In the genomic region with DNA sequence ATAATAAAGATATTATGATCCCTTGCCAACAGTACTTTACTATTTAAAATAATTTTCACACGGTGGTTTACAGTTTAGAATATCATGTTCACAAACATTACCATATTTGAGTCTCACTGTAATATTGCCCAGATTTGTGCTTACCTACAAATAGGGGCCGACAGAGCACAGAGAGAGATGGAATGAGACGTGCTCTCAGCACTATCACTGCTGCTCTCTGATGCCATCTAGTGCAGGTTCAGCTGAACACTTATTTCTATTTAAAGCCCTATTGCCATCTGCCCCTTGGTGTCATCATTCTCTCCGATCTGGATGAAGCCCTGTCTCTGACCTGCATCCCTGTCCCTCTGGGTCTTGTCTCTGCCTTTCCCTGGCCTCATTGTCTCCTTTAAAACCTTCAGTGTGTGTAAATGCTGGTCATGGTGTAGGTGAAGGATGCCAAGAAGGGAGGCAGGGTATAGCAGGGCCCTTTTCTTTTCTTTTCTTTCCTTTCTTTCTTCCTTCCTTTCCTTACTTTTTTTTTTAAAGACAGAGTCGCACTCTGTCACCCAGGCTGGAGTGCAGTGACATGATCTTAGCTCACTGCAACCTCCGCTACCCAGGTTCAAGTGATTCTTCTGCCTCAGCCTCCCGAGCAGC, we compare ENCODE assay signal across 8 cellular contexts. TPM values are rescaled to one million over a fixed set of nuclear protein-coding genes. Genes with fewer than 3 reads are reported as not detected.
DNase-seq lines count a peak whose midpoint lies in the region; ATAC-seq and TF ChIP-seq lines count a peak whose summit lies in the region.

No MANE protein-coding gene starts in this region.

- peak; percentile 48 for DNase-seq in Caki2 (ENCODE audit: low read depth)
- peak; percentile 74 for DNase-seq in NCI-H146 treated with DMSO at 0.1 percent for 48 hours (lab: John Stamatoyannopoulos, UW; ENCODE audit: unreplicated experiment)
- peak; percentile 84 for DNase-seq in SW480 (ENCODE audit: low spot score)
- no peak for DNase-seq in ascending aorta (ENCODE audit: low spot score in 2 of 2)
- DNase-seq in right cardiac atrium: no peak
- DNase-seq in skeletal muscle cell (ENCODE audit: low read depth): peak; percentile 25
- DNase-seq in cortex of kidney (lab: John Stamatoyannopoulos, UW): no peak

- TF ChIP-seq CTCF in ascending aorta (IDR thresholded peaks at IDR 0.05): peak; percentile 80 to 86 (median 82)

- intact Hi-C loops in ascending aorta (cut with DNase I) (loop anchor here (1.0 to 2.0 kb wide), 3 partner anchors 24 to 223 kb away; no protein-coding TSS in a partner anchor), right cardiac atrium (cut with DNase I) (loop anchor here (5.0 to 10.0 kb wide), 4 partner anchors 151 to 223 kb away; no protein-coding TSS in a partner anchor)

- WGBS in right cardiac atrium: 28% methylated on average over 7 of the region's 7 CpGs

- H3K27me3 ChIP-seq in ascending aorta (no peaks in the 10 kb centered on the region), right cardiac atrium (ENCODE audit: control insufficient read depth, insufficient read depth) (no peaks in the 10 kb centered on the region)

- H3K4me1 ChIP-seq in ascending aorta: no peaks in the 10 kb centered on the region
- peaks cover 2% of the 10 kb centered on the region for H3K4me1 ChIP-seq in right cardiac atrium (ENCODE audit: control insufficient read depth, insufficient read depth, low read length)

- H3K9me3 ChIP-seq in ascending aorta (no peaks in the 10 kb centered on the region), right cardiac atrium (ENCODE audit: control insufficient read depth, low read length) (no peaks in the 10 kb centered on the region)

- in situ Hi-C loops in Caki2 (cut with HindIII; ENCODE audit: low pct_unique_long_range_greater_than_20kb, low sequenced_read_pairs): no loop called here

- H3K36me3 ChIP-seq in ascending aorta: no peaks in the 10 kb centered on the region

- peak; percentile 57 for ATAC-seq in GM21737 (IDR thresholded peaks at IDR 0.05; ENCODE audit: unreplicated experiment)
- ATAC-seq in right cardiac atrium: peak; percentile 90

- H3K4me3 ChIP-seq in ascending aorta: peak overlapping the region in 1 of 2 donors; percentile 15
- H3K4me3 ChIP-seq in right cardiac atrium (ENCODE audit: low read length): no peak overlapping the region
- no peak overlapping the region for H3K4me3 ChIP-seq in skeletal muscle cell (ENCODE audit: low read depth, low read length)

- no peak overlapping the region for H3K27ac ChIP-seq in ascending aorta
- no peak overlapping the region for H3K27ac ChIP-seq in right cardiac atrium (ENCODE audit: low read length)

RNA-seq across cellular contexts. Expression of a gene that starts 6.9 kb away (rescaled TPM):
- 8.8 and 33.6 TPM in 2 replicates for total RNA-seq in Caki2 (2014; rRNA removed; shearing (Covaris generic); ENCODE audit: low replicate concordance)
- 29.4 TPM for total RNA-seq in ascending aorta
- total RNA-seq in right cardiac atrium: 10 to 100 TPM; 13.4 to 21.6 (median 14.5) TPM
- polyA plus RNA-seq in right cardiac atrium: 14.7 TPM

RNA-seq across cellular contexts. Expression of a gene that starts 11.1 kb away (rescaled TPM):
- total RNA-seq in Caki2 (2014; rRNA removed; shearing (Covaris generic); ENCODE audit: low replicate concordance): not detected in 2 replicates
- total RNA-seq in ascending aorta: 1.4 TPM
- total RNA-seq in right cardiac atrium: 1 to 10 TPM in 2 of 4 donors, under 1 TPM in 2; 0.53 to 1.2 (median 1.1) TPM
- 2.0 TPM for polyA plus RNA-seq in right cardiac atrium

RNA-seq across cellular contexts. Expression of a gene that starts 16.6 kb away (rescaled TPM):
- total RNA-seq in Caki2 (2014; rRNA removed; shearing (Covaris generic); ENCODE audit: low replicate concordance): 142 and 150 TPM in 2 replicates
- total RNA-seq in ascending aorta (85.3 TPM), right cardiac atrium (100 to 1,000 TPM in 1 of 4 donors, 10 to 100 TPM in 3; 95.0 to 111 (median 98.9) TPM)
- 131 TPM for polyA plus RNA-seq in right cardiac atrium

RNA-seq across cellular contexts. Expression of a gene that starts 28.6 kb away (rescaled TPM):
- not detected in 2 replicates for total RNA-seq in Caki2 (2014; rRNA removed; shearing (Covaris generic); ENCODE audit: low replicate concordance)
- not detected for total RNA-seq in ascending aorta
- not detected for total RNA-seq in right cardiac atrium
- polyA plus RNA-seq in right cardiac atrium: not detected

RNA-seq across cellular contexts. Expression of a gene that starts 33.8 kb away (rescaled TPM):
- total RNA-seq in Caki2 (2014; rRNA removed; shearing (Covaris generic); ENCODE audit: low replicate concordance): not detected in 2 replicates
- total RNA-seq in ascending aorta (not detected), right cardiac atrium (under 1 TPM in 2 of 4 donors, not detected in 2; 0.23 to 0.29 TPM)
- 0.20 TPM for polyA plus RNA-seq in right cardiac atrium

Comparison
In these comparisons a context has a peak if more than half of its experiments do, and no peak if none do; other contexts are left out.
1. DNase-seq: peak in Caki2 (single experiment), NCI-H146 treated with DMSO at 0.1 percent for 48 hours (single experiment), SW480 (single experiment) and skeletal muscle cell (single experiment); none in ascending aorta (0 of 2), right cardiac atrium (0 of 3) and cortex of kidney (single experiment).